In genomic region chr5:161966544-161966943, GRCh38 we compare ENCODE assay signal across 11 cellular contexts.
DNase-seq lines count a peak whose midpoint lies in the region; ATAC-seq and TF ChIP-seq lines count a peak whose summit lies in the region.
"Had no signal": no experiment of that assay in that cellular context is flagged by ENCODE, and none has a peak within 500 bp of the region (broad histone marks: within the 10 kb centered on the region; RNA-seq: fewer than 3 reads in every experiment).

No MANE protein-coding gene starts in this region.

- 0% methylated on average over 3 of the region's 3 CpGs for WGBS in esophagus muscularis mucosa
- 2 to 6% (median 3%) methylated on average over 3 of the region's 3 CpGs for WGBS in psoas muscle, 3 donors
- 1 to 3% (median 2%) methylated on average over 3 of the region's 3 CpGs for whole genome bisulfite sequencing in ovary, 3 donors

- no peak for DNase-seq in esophagus muscularis mucosa (ENCODE audit: extremely low spot score)
- no peak for DNase-seq in psoas muscle
- no peak for DNase-seq in ovary
- no peak for DNase-seq in activated CD8-positive, alpha-beta T cell treated with anti-CD3 and anti-CD28 coated beads for 36 hours
- DNase-seq: foreskin fibroblast had no signal

- H3K27ac ChIP-seq in 22Rv1 (no peak overlapping the region), OCI-LY1 (ENCODE audit: low read depth, low read length, poor library complexity, severe bottlenecking) (no peak overlapping the region), esophagus muscularis mucosa (replicated peaks in 1 of 4) (no peak overlapping the region), psoas muscle (no peak overlapping the region), ovary (no peak overlapping the region)
- H3K27ac ChIP-seq: BLaER1, neutrophil had no signal

- H3K4me1 Mint-ChIP-seq in activated CD8-positive, alpha-beta T cell treated with anti-CD3 and anti-CD28 coated beads for 36 hours (ENCODE audit: low read depth) = no peaks in the 10 kb centered on the region

- no peaks in the 10 kb centered on the region for H3F3A ChIP-seq in OCI-LY1 (ENCODE audit: insufficient read depth, low read length)

- intact Hi-C loops in esophagus muscularis mucosa (cut with DNase I) (no loop called here), psoas muscle (cut with DNase I) (no loop called here), ovary (cut with DNase I) (no loop called here)
- intact Hi-C loops in activated CD8-positive, alpha-beta T cell treated with anti-CD3 and anti-CD28 coated beads for 36 hours (cut with micrococcal nuclease) = no loop called here

- TF ChIP-seq EP300 in esophagus muscularis mucosa (IDR thresholded peaks at IDR 0.05) (no peak), ovary (IDR thresholded peaks at IDR 0.05) (no peak)

- H3K4me2 ChIP-seq in OCI-LY1 (ENCODE audit: low read length) = no peak overlapping the region
- H3K4me2 ChIP-seq: BLaER1 had no signal

- H3K27me3 ChIP-seq in OCI-LY1 (ENCODE audit: insufficient read depth, low read length) (no peaks in the 10 kb centered on the region), esophagus muscularis mucosa (no peaks in the 10 kb centered on the region), psoas muscle (ENCODE audit: insufficient read depth in 3 of 3, low read length in 2 of 3) (no peaks in the 10 kb centered on the region), ovary (no peaks in the 10 kb centered on the region)
- H3K27me3 ChIP-seq: BLaER1, neutrophil had no signal

- H4K20me1 ChIP-seq in OCI-LY1 (ENCODE audit: insufficient read depth, low read length) = no peaks in the 10 kb centered on the region
- H4K20me1 ChIP-seq: BLaER1 had no signal

- TF ChIP-seq POLR2A in esophagus muscularis mucosa (IDR thresholded peaks at IDR 0.05; ENCODE audit: low read depth) = no peak
- no peak for TF ChIP-seq POLR2A in ovary (IDR thresholded peaks at IDR 0.05)

- H3K79me2 ChIP-seq in OCI-LY1 (ENCODE audit: insufficient read depth, low read length) = no peaks in the 10 kb centered on the region

- H3K9me2 ChIP-seq in OCI-LY1 (ENCODE audit: low read depth, low read length) = no peaks in the 10 kb centered on the region

- no peaks in the 10 kb centered on the region for H3K9me3 Mint-ChIP-seq in activated CD8-positive, alpha-beta T cell treated with anti-CD3 and anti-CD28 coated beads for 36 hours

- H3K4me3 Mint-ChIP-seq in activated CD8-positive, alpha-beta T cell treated with anti-CD3 and anti-CD28 coated beads for 36 hours = no peak overlapping the region

- no peak overlapping the region for H3K9ac ChIP-seq in OCI-LY1 (ENCODE audit: low read length)
- H3K9ac ChIP-seq: BLaER1 had no signal

- H2AFZ ChIP-seq in OCI-LY1 (ENCODE audit: low read length) = no peak overlapping the region

- H3K27ac Mint-ChIP-seq in activated CD8-positive, alpha-beta T cell treated with anti-CD3 and anti-CD28 coated beads for 36 hours = no peak overlapping the region

- H3K36me3 ChIP-seq in OCI-LY1 (ENCODE audit: insufficient read depth, low read length) = no peaks in the 10 kb centered on the region
- no peaks in the 10 kb centered on the region for H3K36me3 ChIP-seq in esophagus muscularis mucosa
- no peaks in the 10 kb centered on the region for H3K36me3 ChIP-seq in psoas muscle (ENCODE audit: insufficient read depth in 1 of 2, low read depth in 1 of 2)
- no peaks in the 10 kb centered on the region for H3K36me3 ChIP-seq in ovary
- H3K36me3 ChIP-seq: BLaER1, neutrophil had no signal

- ATAC-seq in GM21786 (IDR thresholded peaks at IDR 0.05; ENCODE audit: unreplicated experiment) (peak; percentile 55), psoas muscle (no peak), GM18858 (IDR thresholded peaks at IDR 0.05; ENCODE audit: unreplicated experiment) (no peak)
- ATAC-seq in activated CD8-positive, alpha-beta T cell treated with anti-CD3 and anti-CD28 coated beads for 36 hours = no peak

- H3K36me3 Mint-ChIP-seq in activated CD8-positive, alpha-beta T cell treated with anti-CD3 and anti-CD28 coated beads for 36 hours (ENCODE audit: low read depth) = no peaks in the 10 kb centered on the region

- H3K9me3 ChIP-seq in OCI-LY1 (ENCODE audit: low read length) = no peaks in the 10 kb centered on the region
- no peaks in the 10 kb centered on the region for H3K9me3 ChIP-seq in esophagus muscularis mucosa
- H3K9me3 ChIP-seq in psoas muscle = no peaks in the 10 kb centered on the region
- no peaks in the 10 kb centered on the region for H3K9me3 ChIP-seq in ovary
- H3K9me3 ChIP-seq: BLaER1, neutrophil had no signal

- H3K4me3 ChIP-seq in OCI-LY1 (ENCODE audit: low read depth, low read length, poor library complexity, severe bottlenecking) (no peak overlapping the region), esophagus muscularis mucosa (no peak overlapping the region), psoas muscle (no peak overlapping the region), ovary (no peak overlapping the region)
- H3K4me3 ChIP-seq: BLaER1 had no signal

- TF ChIP-seq CTCF in 22Rv1 (IDR thresholded peaks at IDR 0.05) (peak; percentile 84), OCI-LY1 (IDR thresholded peaks at IDR 0.05; ENCODE audit: low read length) (peak; percentile 41), esophagus muscularis mucosa (IDR thresholded peaks at IDR 0.05) (peak; percentile 7 to 52 (median 33)), psoas muscle (IDR thresholded peaks at IDR 0.05) (no peak), ovary (IDR thresholded peaks at IDR 0.05) (no peak)
- no peak for TF ChIP-seq CTCF in activated CD8-positive, alpha-beta T cell treated with anti-CD3 and anti-CD28 coated beads for 36 hours (IDR thresholded peaks at IDR 0.05)

- H3K4me1 ChIP-seq in OCI-LY1 (ENCODE audit: insufficient read depth, low read length, severe bottlenecking) (no peaks in the 10 kb centered on the region), esophagus muscularis mucosa (peaks cover 0 to 7% (median 0%) of the 10 kb centered on the region in 4 donors), psoas muscle (no peaks in the 10 kb centered on the region), ovary (ENCODE audit: insufficient read depth) (no peaks in the 10 kb centered on the region)
- H3K4me1 ChIP-seq: BLaER1 had no signal

- CTCF ChIA-PET in activated CD8-positive, alpha-beta T cell treated with anti-CD3 and anti-CD28 coated beads for 36 hours (lab: Charles Lee) = no interaction called here

- POLR2A ChIA-PET in activated CD8-positive, alpha-beta T cell treated with anti-CD3 and anti-CD28 coated beads for 36 hours (lab: Charles Lee) = no interaction called here

- H3K27me3 Mint-ChIP-seq in activated CD8-positive, alpha-beta T cell treated with anti-CD3 and anti-CD28 coated beads for 36 hours = no peaks in the 10 kb centered on the region

Comparison
In these comparisons a context has a peak if more than half of its experiments do, and no peak if none do; other contexts are left out.
1. CTCF ChIP-seq: peak in 22Rv1 (single experiment), OCI-LY1 (single experiment) and esophagus muscularis mucosa (3 of 3); none in psoas muscle (single experiment), ovary (0 of 3) and activated CD8-positive, alpha-beta T cell treated with anti-CD3 and anti-CD28 coated beads for 36 hours (single experiment).